ENCODE assay signal across 14 cellular contexts in the genomic region with DNA sequence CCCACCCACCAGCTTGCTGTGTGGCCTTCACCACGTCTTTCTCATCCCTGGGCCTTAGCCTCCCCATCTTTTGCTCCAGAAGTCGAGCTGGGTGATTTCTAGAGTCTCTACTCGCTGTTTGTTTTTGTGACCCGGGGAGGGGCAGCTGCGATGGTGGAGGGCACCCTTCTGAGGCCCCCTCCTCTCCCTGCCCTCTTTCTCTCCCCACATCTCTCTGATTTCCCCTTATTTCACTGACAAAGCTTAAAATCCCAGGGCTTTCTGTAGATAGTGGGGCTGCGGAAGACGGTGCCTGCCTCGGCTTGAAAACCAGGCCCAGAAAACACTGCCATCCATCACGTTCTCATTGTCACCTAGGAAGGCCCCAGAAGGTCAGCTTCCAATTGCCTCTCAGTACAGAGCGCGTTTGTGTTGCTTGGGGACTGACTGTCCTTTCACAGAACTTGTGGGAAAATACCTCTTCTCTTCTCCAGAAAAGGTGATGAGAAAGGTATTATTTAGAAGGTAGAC.
DNase-seq lines count a peak whose midpoint lies in the region; ATAC-seq and TF ChIP-seq lines count a peak whose summit lies in the region.
"Had no signal": no experiment of that assay in that cellular context is flagged by ENCODE, and none has a peak within 500 bp of the region (broad histone marks: within the 10 kb centered on the region; RNA-seq: fewer than 3 reads in every experiment).

No MANE protein-coding gene starts in this region.

- TF ChIP-seq CTCF in chondrocyte (IDR thresholded peaks at IDR 0.05) (no peak), type B pancreatic cell (conservative IDR thresholded peaks at IDR 0.05) (no peak)

- no peaks in the 10 kb centered on the region for H3K36me3 ChIP-seq in mucosa of rectum (ENCODE audit: control insufficient read depth in 2 of 2, insufficient read depth in 2 of 2, low read length in 2 of 2)

- peaks cover 4 to 8% of the 10 kb centered on the region in 2 donors for H3K4me1 ChIP-seq in mucosa of rectum (ENCODE audit: control insufficient read depth in 2 of 2, insufficient read depth in 2 of 2, low read length in 2 of 2)
- H3K4me1 ChIP-seq: testis had no signal

- peaks cover 19% of the 10 kb centered on the region for H3K27me3 Mint-ChIP-seq in activated T-cell treated with anti-CD3 and anti-CD28 coated beads, Interleukin-2, amount 50 U/mL, for 72 hours (ENCODE audit: low read depth)
- H3K27me3 Mint-ChIP-seq in chondrocyte (ENCODE audit: low read depth) (peaks cover 3% of the 10 kb centered on the region), type B pancreatic cell (peaks cover 17% of the 10 kb centered on the region)

- H3K9me3 ChIP-seq in mucosa of rectum (ENCODE audit: control insufficient read depth in 2 of 2, low read length in 2 of 2): no peaks in the 10 kb centered on the region
- H3K9me3 ChIP-seq: testis had no signal

- H3K9me3 Mint-ChIP-seq in activated T-cell treated with anti-CD3 and anti-CD28 coated beads, Interleukin-2, amount 50 U/mL, for 72 hours: no peaks in the 10 kb centered on the region
- peaks cover 4% of the 10 kb centered on the region for H3K9me3 Mint-ChIP-seq in chondrocyte (ENCODE audit: low read depth)
- no peaks in the 10 kb centered on the region for H3K9me3 Mint-ChIP-seq in type B pancreatic cell

- peaks cover 18% of the 10 kb centered on the region for H3K4me1 Mint-ChIP-seq in activated T-cell treated with anti-CD3 and anti-CD28 coated beads, Interleukin-2, amount 50 U/mL, for 72 hours (ENCODE audit: low read depth)
- H3K4me1 Mint-ChIP-seq in chondrocyte (ENCODE audit: low read depth): peaks cover 7% of the 10 kb centered on the region
- H3K4me1 Mint-ChIP-seq in type B pancreatic cell (ENCODE audit: unreplicated experiment): peaks cover 20% of the 10 kb centered on the region

- peak overlapping the region; percentile 35 to 46 for H3K4me3 Mint-ChIP-seq in activated T-cell treated with anti-CD3 and anti-CD28 coated beads, Interleukin-2, amount 50 U/mL, for 72 hours
- H3K4me3 Mint-ChIP-seq in chondrocyte (ENCODE audit: unreplicated experiment) (peak overlapping the region; percentile 21), type B pancreatic cell (peak overlapping the region; percentile 54)

- no peak overlapping the region for H3K4me3 ChIP-seq in mucosa of rectum (ENCODE audit: low read length in 2 of 2)
- H3K4me3 ChIP-seq: testis had no signal

- intact Hi-C loops in left colon (cut with DNase I, micrococcal nuclease): no loop called here

- no peak for ATAC-seq in activated T-cell treated with anti-CD3 and anti-CD28 coated beads, Interleukin-2, amount 50 U/mL, for 72 hours (replicated peaks in 1 of 2)
- ATAC-seq in HG02938 (IDR thresholded peaks at IDR 0.05; ENCODE audit: unreplicated experiment) (no peak), left colon (no peak)

- H3K27me3 ChIP-seq in mucosa of rectum (ENCODE audit: control insufficient read depth in 2 of 2, insufficient read depth in 2 of 2, low read length in 2 of 2): peaks cover 0 to 5% of the 10 kb centered on the region in 2 donors
- H3K27me3 ChIP-seq: testis had no signal

- DNase-seq in activated T-cell treated with anti-CD3 and anti-CD28 coated beads, Interleukin-2, amount 50 U/mL, for 72 hours: no peak
- DNase-seq in activated T-cell treated with anti-CD3 and anti-CD28 coated beads, Interleukin-2, amount 50 U/mL, for 48 hours: no peak
- DNase-seq in chondrocyte (ENCODE audit: low spot score) (no peak), type B pancreatic cell (ENCODE audit: extremely low spot score, unreplicated experiment) (no peak), left colon (no peak)
- DNase-seq in central memory CD4-positive, alpha-beta T cell: no peak
- DNase-seq: ACHN; activated naive CD4-positive, alpha-beta T cell treated with anti-CD3 and anti-CD28 coated beads for 36 hours; IMR-90; NCI-H1105; NCI-H524; testis had no signal

- no peak overlapping the region for H3K27ac Mint-ChIP-seq in activated T-cell treated with anti-CD3 and anti-CD28 coated beads, Interleukin-2, amount 50 U/mL, for 72 hours
- no peak overlapping the region for H3K27ac Mint-ChIP-seq in chondrocyte (ENCODE audit: unreplicated experiment)
- H3K27ac Mint-ChIP-seq in type B pancreatic cell: peak overlapping the region; percentile 50
- H3K27ac Mint-ChIP-seq: activated naive CD4-positive, alpha-beta T cell treated with anti-CD3 and anti-CD28 coated beads for 36 hours had no signal

- no peaks in the 10 kb centered on the region for H3K36me3 Mint-ChIP-seq in activated T-cell treated with anti-CD3 and anti-CD28 coated beads, Interleukin-2, amount 50 U/mL, for 72 hours (ENCODE audit: insufficient read depth in 2 of 2)
- H3K36me3 Mint-ChIP-seq in chondrocyte (ENCODE audit: low read depth) (no peaks in the 10 kb centered on the region), type B pancreatic cell (no peaks in the 10 kb centered on the region)

- H3K27ac ChIP-seq in mucosa of rectum (ENCODE audit: low read depth in 2 of 2, low read length in 2 of 2): peak overlapping the region; percentile 9 to 23

- H3K9ac ChIP-seq in mucosa of rectum (ENCODE audit: low read depth in 1 of 2, low read length in 2 of 2): no peak overlapping the region
